Comparison of ENCODE assay signal across 10 cellular contexts in genomic region chr3:111238896-111239295, GRCh38.
A peak's percentile ranks its signal among the peaks of the same experiment; 100 is the strongest.
DNase-seq lines count a peak whose midpoint lies in the region; ATAC-seq lines count a peak whose summit lies in the region.
"Had no signal": no experiment of that assay in that cellular context is flagged by ENCODE, and none has a peak within 500 bp of the region (broad histone marks: within the 10 kb centered on the region; RNA-seq: fewer than 3 reads in every experiment).

No MANE protein-coding gene starts in this region.

- peaks cover 12% of the 10 kb centered on the region for H3K9me3 Mint-ChIP-seq in activated T-cell treated with anti-CD3 and anti-CD28 coated beads, Interleukin-2, amount 50 U/mL, for 24 hours
- peaks cover 10% of the 10 kb centered on the region for H3K9me3 Mint-ChIP-seq in stimulated activated memory B cell treated with anti-CD40 and anti-IgM and Interleukin-4, amounts not matched to agents 10 μg/mL and 1 μg/mL and 100 μg/mL, for 72 hours

- H3K27me3 Mint-ChIP-seq in activated T-cell treated with anti-CD3 and anti-CD28 coated beads, Interleukin-2, amount 50 U/mL, for 24 hours = no peaks in the 10 kb centered on the region
- H3K27me3 Mint-ChIP-seq in stimulated activated memory B cell treated with anti-CD40 and anti-IgM and Interleukin-4, amounts not matched to agents 10 μg/mL and 1 μg/mL and 100 μg/mL, for 72 hours = no peaks in the 10 kb centered on the region
- H3K27me3 Mint-ChIP-seq: dendritic cell treated with granulocyte-macrophage colony-stimulating factor and Interleukin-4, amounts not matched to agents 40 ng/mL and 50 ng/mL, for 4 days had no signal

- DNase-seq in activated T-cell treated with anti-CD3 and anti-CD28 coated beads, Interleukin-2, amount 50 U/mL, for 24 hours = no peak
- DNase-seq in activated T-cell treated with anti-CD3 and anti-CD28 coated beads for 4 hours (no peak), globus pallidus (ENCODE audit: low spot score) (no peak), NCI-H1092 treated with DMSO at 0.1 percent for 48 hours (lab: John Stamatoyannopoulos, UW) (no peak)
- DNase-seq in stimulated activated CD4-positive, alpha-beta T cell treated with anti-CD3 and anti-CD28 coated beads, Interleukin-4, amount 100 ng/mL, for 24 hours = no peak
- DNase-seq: pancreas had no signal

- H3K4me3 Mint-ChIP-seq in activated T-cell treated with anti-CD3 and anti-CD28 coated beads, Interleukin-2, amount 50 U/mL, for 24 hours = no peak overlapping the region
- no peak overlapping the region for H3K4me3 Mint-ChIP-seq in stimulated activated memory B cell treated with anti-CD40 and anti-IgM and Interleukin-4, amounts not matched to agents 10 μg/mL and 1 μg/mL and 100 μg/mL, for 72 hours
- H3K4me3 Mint-ChIP-seq: dendritic cell treated with granulocyte-macrophage colony-stimulating factor and Interleukin-4, amounts not matched to agents 40 ng/mL and 50 ng/mL, for 4 days had no signal

- ATAC-seq in HG02588 (IDR thresholded peaks at IDR 0.05; ENCODE audit: unreplicated experiment) (peak; percentile 95), HG03520 (IDR thresholded peaks at IDR 0.05; ENCODE audit: unreplicated experiment) (peak; percentile 98)
- ATAC-seq in stimulated activated memory B cell treated with anti-CD40 and anti-IgM and Interleukin-4, amounts not matched to agents 10 μg/mL and 1 μg/mL and 100 μg/mL, for 72 hours = peak; percentile 41
- ATAC-seq: pancreas had no signal

- peaks cover 33% of the 10 kb centered on the region for H3K4me1 Mint-ChIP-seq in activated T-cell treated with anti-CD3 and anti-CD28 coated beads, Interleukin-2, amount 50 U/mL, for 24 hours (ENCODE audit: low read depth)
- no peaks in the 10 kb centered on the region for H3K4me1 Mint-ChIP-seq in stimulated activated memory B cell treated with anti-CD40 and anti-IgM and Interleukin-4, amounts not matched to agents 10 μg/mL and 1 μg/mL and 100 μg/mL, for 72 hours

- H3K27ac Mint-ChIP-seq in activated T-cell treated with anti-CD3 and anti-CD28 coated beads, Interleukin-2, amount 50 U/mL, for 24 hours = peak overlapping the region; percentile 45
- no peak overlapping the region for H3K27ac Mint-ChIP-seq in stimulated activated memory B cell treated with anti-CD40 and anti-IgM and Interleukin-4, amounts not matched to agents 10 μg/mL and 1 μg/mL and 100 μg/mL, for 72 hours
- H3K27ac Mint-ChIP-seq: dendritic cell treated with granulocyte-macrophage colony-stimulating factor and Interleukin-4, amounts not matched to agents 40 ng/mL and 50 ng/mL, for 4 days had no signal

- H3K36me3 Mint-ChIP-seq in activated T-cell treated with anti-CD3 and anti-CD28 coated beads, Interleukin-2, amount 50 U/mL, for 24 hours (ENCODE audit: low read depth) = peaks cover 9% of the 10 kb centered on the region
- no peaks in the 10 kb centered on the region for H3K36me3 Mint-ChIP-seq in stimulated activated memory B cell treated with anti-CD40 and anti-IgM and Interleukin-4, amounts not matched to agents 10 μg/mL and 1 μg/mL and 100 μg/mL, for 72 hours

Comparison
In these comparisons a context has a peak if more than half of its experiments do, and no peak if none do; other contexts are left out.
1. ATAC-seq: peak in every context shown above with its lines; median percentile 98 in HG03520; 95 in HG02588; 41 in stimulated activated memory B cell treated with anti-CD40 and anti-IgM and Interleukin-4, amounts not matched to agents 10 μg/mL and 1 μg/mL and 100 μg/mL, for 72 hours.